In the genomic region with DNA sequence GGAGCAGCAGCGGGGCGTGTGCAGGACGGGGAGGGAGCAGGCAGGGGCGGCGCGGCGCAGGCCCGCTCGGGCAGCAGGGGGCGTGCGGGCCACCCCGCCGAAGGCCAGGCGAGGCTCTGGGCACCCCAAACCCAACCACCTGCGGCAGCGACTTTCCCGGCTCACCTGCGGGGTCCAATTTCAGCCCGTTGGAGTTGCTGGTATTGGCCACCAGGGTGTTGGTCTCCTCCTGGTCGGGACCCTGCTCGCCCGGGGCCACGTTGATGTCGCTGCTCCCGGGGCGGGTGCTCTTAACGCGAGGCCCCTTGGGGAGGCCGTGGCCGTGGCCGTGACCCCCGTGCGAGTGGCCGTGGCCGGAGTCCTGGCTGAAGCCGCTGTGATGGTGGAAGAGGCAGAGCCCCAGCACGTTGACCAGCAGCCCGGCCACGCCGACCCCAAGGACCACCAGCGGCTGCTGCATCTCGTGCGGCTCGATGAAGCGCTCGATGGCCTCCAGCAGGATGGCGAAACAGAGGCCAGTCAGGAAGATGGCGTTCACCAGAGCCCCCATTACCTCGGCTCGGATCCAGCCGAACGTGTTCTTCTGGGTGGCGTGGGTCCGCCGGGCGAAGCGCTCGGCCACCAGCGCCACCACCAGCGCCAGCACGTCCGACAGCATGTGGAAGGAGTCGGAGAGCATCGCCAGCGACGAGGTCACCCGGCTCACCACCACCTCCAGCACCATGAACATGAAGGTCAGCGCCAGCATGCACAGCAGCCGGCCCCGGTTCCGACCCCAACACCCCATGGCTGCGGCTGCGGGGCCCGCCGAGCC, we compare ENCODE assay signal across 1 cellular context.
TF ChIP-seq lines count a peak whose summit lies in the region.

No MANE protein-coding gene starts in this region.

TF ChIP-seq in HepG2, 621 proteins besides CTCF, POLR2A, EP300 and RAD21 (continued from another document and continues in another):
- TF ChIP-seq, protein P1, sequence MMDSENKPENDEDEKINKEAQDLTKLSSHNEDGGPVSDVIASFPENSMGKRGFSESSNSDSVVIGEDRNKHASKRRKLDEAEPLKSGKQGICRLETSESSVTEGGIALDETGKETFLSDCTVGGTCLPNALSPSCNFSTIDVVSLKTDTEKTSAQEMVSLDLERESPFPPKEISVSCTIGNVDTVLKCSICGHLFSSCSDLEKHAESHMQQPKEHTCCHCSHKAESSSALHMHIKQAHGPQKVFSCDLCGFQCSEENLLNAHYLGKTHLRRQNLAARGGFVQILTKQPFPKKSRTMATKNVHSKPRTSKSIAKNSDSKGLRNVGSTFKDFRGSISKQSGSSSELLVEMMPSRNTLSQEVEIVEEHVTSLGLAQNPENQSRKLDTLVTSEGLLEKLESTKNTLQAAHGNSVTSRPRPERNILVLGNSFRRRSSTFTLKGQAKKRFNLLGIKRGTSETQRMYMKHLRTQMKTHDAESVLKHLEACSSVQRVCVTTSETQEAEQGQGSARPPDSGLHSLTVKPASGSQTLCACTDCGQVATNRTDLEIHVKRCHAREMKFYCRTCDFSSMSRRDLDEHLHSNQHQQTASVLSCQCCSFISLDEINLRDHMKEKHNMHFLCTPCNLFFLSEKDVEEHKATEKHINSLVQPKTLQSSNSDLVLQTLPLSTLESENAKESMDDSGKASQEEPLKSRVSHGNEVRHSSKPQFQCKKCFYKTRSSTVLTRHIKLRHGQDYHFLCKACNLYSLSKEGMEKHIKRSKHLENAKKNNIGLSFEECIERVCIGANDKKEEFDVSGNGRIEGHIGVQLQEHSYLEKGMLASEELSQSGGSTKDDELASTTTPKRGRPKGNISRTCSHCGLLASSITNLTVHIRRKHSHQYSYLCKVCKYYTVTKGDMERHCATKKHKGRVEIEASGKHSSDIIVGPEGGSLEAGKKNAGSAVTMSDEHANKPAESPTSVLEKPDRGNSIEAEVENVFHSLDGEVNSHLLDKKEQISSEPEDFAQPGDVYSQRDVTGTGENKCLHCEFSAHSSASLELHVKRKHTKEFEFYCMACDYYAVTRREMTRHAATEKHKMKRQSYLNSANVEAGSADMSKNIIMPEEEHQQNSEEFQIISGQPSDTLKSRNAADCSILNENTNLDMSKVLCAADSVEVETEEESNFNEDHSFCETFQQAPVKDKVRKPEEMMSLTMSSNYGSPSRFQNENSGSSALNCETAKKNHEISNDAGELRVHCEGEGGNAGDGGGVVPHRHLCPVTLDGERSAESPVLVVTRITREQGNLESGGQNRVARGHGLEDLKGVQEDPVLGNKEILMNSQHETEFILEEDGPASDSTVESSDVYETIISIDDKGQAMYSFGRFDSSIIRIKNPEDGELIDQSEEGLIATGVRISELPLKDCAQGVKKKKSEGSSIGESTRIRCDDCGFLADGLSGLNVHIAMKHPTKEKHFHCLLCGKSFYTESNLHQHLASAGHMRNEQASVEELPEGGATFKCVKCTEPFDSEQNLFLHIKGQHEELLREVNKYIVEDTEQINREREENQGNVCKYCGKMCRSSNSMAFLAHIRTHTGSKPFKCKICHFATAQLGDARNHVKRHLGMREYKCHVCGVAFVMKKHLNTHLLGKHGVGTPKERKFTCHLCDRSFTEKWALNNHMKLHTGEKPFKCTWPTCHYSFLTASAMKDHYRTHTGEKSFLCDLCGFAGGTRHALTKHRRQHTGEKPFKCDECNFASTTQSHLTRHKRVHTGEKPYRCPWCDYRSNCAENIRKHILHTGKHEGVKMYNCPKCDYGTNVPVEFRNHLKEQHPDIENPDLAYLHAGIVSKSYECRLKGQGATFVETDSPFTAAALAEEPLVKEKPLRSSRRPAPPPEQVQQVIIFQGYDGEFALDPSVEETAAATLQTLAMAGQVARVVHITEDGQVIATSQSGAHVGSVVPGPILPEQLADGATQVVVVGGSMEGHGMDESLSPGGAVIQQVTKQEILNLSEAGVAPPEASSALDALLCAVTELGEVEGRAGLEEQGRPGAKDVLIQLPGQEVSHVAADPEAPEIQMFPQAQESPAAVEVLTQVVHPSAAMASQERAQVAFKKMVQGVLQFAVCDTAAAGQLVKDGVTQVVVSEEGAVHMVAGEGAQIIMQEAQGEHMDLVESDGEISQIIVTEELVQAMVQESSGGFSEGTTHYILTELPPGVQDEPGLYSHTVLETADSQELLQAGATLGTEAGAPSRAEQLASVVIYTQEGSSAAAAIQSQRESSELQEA (CRISPR knock-in tag; IDR thresholded peaks at IDR 0.05; ENCODE audit: not compliant biosample characterization), result peak; percentile 38
- TF ChIP-seq SALL2 (CRISPR knock-in tag; IDR thresholded peaks at IDR 0.05) (peak; percentile 57), NFE2L2 (IDR thresholded peaks at IDR 0.05; ENCODE audit: low read length) (no peak), HNF4G (IDR thresholded peaks at IDR 0.05; ENCODE audit: borderline replicate concordance, low read depth, low read length) (no peak), HNF4G (CRISPR knock-in tag; IDR thresholded peaks at IDR 0.05; ENCODE audit: borderline replicate concordance, low read depth) (0 out of 2 replicates have a peak, but pooled peaks have one; percentile 19), HOXA5 (CRISPR knock-in tag; IDR thresholded peaks at IDR 0.05) (no peak), ZNF326 (CRISPR knock-in tag; IDR thresholded peaks at IDR 0.05; ENCODE audit: borderline replicate concordance) (no peak), HIVEP1 (CRISPR knock-in tag; IDR thresholded peaks at IDR 0.05) (peak; percentile 77), ZSCAN20 (CRISPR knock-in tag; IDR thresholded peaks at IDR 0.05; ENCODE audit: borderline replicate concordance) (0 out of 2 replicates have a peak, but pooled peaks have one; percentile 49), ZNF567 (CRISPR knock-in tag; IDR thresholded peaks at IDR 0.05; ENCODE audit: borderline replicate concordance) (peak; percentile 64; the same call in 1 of the 2 replicates), DPF2 (CRISPR knock-in tag; IDR thresholded peaks at IDR 0.05; ENCODE audit: borderline replicate concordance, low read depth) (0 out of 2 replicates have a peak, but pooled peaks have one; percentile 35), ZMYM3 (CRISPR knock-in tag; IDR thresholded peaks at IDR 0.05) (no peak), ZNF709 (CRISPR knock-in tag; IDR thresholded peaks at IDR 0.05) (peak; percentile 85; the same call in 1 of the 2 replicates), KDM6A (CRISPR knock-in tag; IDR thresholded peaks at IDR 0.05; ENCODE audit: low read depth) (no peak), ZSCAN31 (CRISPR knock-in tag; IDR thresholded peaks at IDR 0.05; ENCODE audit: low read depth) (peak; percentile 51), GABPA (IDR thresholded peaks at IDR 0.05; ENCODE audit: low read depth, low read length) (no peak), GABPA (CRISPR knock-in tag; IDR thresholded peaks at IDR 0.05; ENCODE audit: low read depth) (no peak), ZNF790 (CRISPR knock-in tag; IDR thresholded peaks at IDR 0.05; ENCODE audit: borderline replicate concordance) (no peak), NCOA2 (CRISPR knock-in tag; IDR thresholded peaks at IDR 0.05) (no peak; the same call in 1 of the 2 replicates), ZNF775 (CRISPR knock-in tag; IDR thresholded peaks at IDR 0.05; ENCODE audit: borderline replicate concordance) (no peak), SOX5 (CRISPR knock-in tag; IDR thresholded peaks at IDR 0.05; ENCODE audit: borderline replicate concordance) (0 out of 2 replicates have a peak, but pooled peaks have one; percentile 24), SRSF1 (optimal IDR thresholded peaks at IDR 0.05; ENCODE audit: low read depth, low read length) (no peak), RFX5 (IDR thresholded peaks at IDR 0.05; ENCODE audit: low read depth, low read length) (no peak)
- TF ChIP-seq, protein P2, sequence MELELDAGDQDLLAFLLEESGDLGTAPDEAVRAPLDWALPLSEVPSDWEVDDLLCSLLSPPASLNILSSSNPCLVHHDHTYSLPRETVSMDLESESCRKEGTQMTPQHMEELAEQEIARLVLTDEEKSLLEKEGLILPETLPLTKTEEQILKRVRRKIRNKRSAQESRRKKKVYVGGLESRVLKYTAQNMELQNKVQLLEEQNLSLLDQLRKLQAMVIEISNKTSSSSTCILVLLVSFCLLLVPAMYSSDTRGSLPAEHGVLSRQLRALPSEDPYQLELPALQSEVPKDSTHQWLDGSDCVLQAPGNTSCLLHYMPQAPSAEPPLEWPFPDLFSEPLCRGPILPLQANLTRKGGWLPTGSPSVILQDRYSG (CRISPR knock-in tag; IDR thresholded peaks at IDR 0.05), result no peak
- TF ChIP-seq, protein P3, sequence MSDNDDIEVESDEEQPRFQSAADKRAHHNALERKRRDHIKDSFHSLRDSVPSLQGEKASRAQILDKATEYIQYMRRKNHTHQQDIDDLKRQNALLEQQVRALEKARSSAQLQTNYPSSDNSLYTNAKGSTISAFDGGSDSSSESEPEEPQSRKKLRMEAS (IDR thresholded peaks at IDR 0.05), result peak; percentile 85
- TF ChIP-seq, protein P4, sequence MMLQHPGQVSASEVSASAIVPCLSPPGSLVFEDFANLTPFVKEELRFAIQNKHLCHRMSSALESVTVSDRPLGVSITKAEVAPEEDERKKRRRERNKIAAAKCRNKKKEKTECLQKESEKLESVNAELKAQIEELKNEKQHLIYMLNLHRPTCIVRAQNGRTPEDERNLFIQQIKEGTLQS (CRISPR knock-in tag; IDR thresholded peaks at IDR 0.05), result no peak; the same call in 1 of the 2 replicates
- TF ChIP-seq, protein P5, sequence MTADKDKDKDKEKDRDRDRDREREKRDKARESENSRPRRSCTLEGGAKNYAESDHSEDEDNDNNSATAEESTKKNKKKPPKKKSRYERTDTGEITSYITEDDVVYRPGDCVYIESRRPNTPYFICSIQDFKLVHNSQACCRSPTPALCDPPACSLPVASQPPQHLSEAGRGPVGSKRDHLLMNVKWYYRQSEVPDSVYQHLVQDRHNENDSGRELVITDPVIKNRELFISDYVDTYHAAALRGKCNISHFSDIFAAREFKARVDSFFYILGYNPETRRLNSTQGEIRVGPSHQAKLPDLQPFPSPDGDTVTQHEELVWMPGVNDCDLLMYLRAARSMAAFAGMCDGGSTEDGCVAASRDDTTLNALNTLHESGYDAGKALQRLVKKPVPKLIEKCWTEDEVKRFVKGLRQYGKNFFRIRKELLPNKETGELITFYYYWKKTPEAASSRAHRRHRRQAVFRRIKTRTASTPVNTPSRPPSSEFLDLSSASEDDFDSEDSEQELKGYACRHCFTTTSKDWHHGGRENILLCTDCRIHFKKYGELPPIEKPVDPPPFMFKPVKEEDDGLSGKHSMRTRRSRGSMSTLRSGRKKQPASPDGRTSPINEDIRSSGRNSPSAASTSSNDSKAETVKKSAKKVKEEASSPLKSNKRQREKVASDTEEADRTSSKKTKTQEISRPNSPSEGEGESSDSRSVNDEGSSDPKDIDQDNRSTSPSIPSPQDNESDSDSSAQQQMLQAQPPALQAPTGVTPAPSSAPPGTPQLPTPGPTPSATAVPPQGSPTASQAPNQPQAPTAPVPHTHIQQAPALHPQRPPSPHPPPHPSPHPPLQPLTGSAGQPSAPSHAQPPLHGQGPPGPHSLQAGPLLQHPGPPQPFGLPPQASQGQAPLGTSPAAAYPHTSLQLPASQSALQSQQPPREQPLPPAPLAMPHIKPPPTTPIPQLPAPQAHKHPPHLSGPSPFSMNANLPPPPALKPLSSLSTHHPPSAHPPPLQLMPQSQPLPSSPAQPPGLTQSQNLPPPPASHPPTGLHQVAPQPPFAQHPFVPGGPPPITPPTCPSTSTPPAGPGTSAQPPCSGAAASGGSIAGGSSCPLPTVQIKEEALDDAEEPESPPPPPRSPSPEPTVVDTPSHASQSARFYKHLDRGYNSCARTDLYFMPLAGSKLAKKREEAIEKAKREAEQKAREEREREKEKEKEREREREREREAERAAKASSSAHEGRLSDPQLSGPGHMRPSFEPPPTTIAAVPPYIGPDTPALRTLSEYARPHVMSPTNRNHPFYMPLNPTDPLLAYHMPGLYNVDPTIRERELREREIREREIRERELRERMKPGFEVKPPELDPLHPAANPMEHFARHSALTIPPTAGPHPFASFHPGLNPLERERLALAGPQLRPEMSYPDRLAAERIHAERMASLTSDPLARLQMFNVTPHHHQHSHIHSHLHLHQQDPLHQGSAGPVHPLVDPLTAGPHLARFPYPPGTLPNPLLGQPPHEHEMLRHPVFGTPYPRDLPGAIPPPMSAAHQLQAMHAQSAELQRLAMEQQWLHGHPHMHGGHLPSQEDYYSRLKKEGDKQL (CRISPR knock-in tag; IDR thresholded peaks at IDR 0.05; ENCODE audit: low read depth), result peak; percentile 30; the same call in 1 of the 2 replicates
- TF ChIP-seq, protein P6, sequence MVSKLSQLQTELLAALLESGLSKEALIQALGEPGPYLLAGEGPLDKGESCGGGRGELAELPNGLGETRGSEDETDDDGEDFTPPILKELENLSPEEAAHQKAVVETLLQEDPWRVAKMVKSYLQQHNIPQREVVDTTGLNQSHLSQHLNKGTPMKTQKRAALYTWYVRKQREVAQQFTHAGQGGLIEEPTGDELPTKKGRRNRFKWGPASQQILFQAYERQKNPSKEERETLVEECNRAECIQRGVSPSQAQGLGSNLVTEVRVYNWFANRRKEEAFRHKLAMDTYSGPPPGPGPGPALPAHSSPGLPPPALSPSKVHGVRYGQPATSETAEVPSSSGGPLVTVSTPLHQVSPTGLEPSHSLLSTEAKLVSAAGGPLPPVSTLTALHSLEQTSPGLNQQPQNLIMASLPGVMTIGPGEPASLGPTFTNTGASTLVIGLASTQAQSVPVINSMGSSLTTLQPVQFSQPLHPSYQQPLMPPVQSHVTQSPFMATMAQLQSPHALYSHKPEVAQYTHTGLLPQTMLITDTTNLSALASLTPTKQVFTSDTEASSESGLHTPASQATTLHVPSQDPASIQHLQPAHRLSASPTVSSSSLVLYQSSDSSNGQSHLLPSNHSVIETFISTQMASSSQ (IDR thresholded peaks at IDR 0.05; ENCODE audit: low read depth), result no peak
- TF ChIP-seq, protein P6 (CRISPR knock-in tag; IDR thresholded peaks at IDR 0.05; ENCODE audit: borderline replicate concordance), result peak; percentile 66; the same call in 1 of the 2 replicates
